14 cellular contexts compared by ENCODE assay signal in the genomic region with DNA sequence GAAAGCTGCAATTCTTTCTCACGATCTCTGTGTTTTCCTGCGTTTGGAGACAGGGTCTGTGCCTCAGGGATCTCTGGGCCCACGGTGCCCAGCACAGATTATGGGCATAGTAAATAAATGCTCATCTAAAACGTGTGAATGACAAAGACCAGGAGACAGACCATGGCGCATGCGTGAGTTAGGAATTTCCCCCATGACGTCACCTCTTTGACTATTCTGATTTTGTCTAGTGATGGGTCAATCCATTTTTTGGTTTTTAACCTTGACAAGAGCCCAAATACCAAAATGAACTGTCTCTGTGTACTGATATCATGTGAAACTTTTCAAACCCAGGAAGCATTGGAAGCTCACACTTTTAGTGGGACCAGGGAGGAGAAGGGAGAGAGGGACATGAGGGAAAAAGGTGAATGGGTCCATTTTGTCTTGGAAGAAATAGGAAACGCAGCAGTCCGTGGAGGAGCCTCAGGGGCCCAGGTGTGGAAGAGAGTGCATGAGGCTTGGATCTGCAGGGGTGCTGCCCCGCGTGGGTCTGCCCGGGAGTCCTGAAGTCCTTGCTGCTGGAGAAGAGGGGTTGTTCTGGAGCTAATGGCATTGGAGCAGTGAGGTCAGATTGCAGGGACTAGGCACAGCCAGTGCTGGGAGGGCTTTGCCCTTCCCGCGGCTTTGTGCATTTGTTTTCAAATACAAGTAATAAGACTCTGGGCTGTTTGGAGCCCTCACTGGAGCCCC.
"Had no signal": no experiment of that assay in that cellular context is flagged by ENCODE, and none has a peak within 500 bp of the region (broad histone marks: within the 10 kb centered on the region; RNA-seq: fewer than 3 reads in every experiment).

No MANE protein-coding gene starts in this region.

- DNase-seq: activated CD4-positive, alpha-beta T cell treated with anti-CD3 and anti-CD28 coated beads for 4 hours; activated CD8-positive, alpha-beta T cell treated with anti-CD3 and anti-CD28 coated beads for 36 hours; activated naive CD8-positive, alpha-beta T cell treated with anti-CD3 and anti-CD28 coated beads for 36 hours; activated T-cell treated with anti-CD3 and anti-CD28 coated beads, Interleukin-2, amount 50 U/mL, for 72 hours; dermis blood vessel endothelial cell; effector memory CD8-positive, alpha-beta T cell; heart right ventricle; stimulated activated CD4-positive, alpha-beta T cell treated with anti-CD3 and anti-CD28 coated beads, Interleukin-15, amount 100 ng/mL, for 24 hours; stimulated activated CD4-positive, alpha-beta T cell treated with anti-CD3 and anti-CD28 coated beads, Interleukin-4, amount 100 ng/mL, for 1 hour; stimulated activated naive B cell treated with anti-CD40 and anti-IgM and Interleukin-4, amounts not matched to agents 10 μg/mL and 1 μg/mL and 100 μg/mL, for 72 hours; T-helper 2 cell had no signal

- H3K36me3 ChIP-seq: heart right ventricle, neutrophil had no signal

- H3K36me3 Mint-ChIP-seq: stimulated activated naive B cell treated with anti-CD40 and anti-IgM and Interleukin-4, amounts not matched to agents 10 μg/mL and 1 μg/mL and 100 μg/mL, for 72 hours; type B pancreatic cell; WTC11 had no signal

- H3K4me3 Mint-ChIP-seq: activated CD8-positive, alpha-beta T cell treated with anti-CD3 and anti-CD28 coated beads for 36 hours; activated naive CD8-positive, alpha-beta T cell treated with anti-CD3 and anti-CD28 coated beads for 36 hours; activated T-cell treated with anti-CD3 and anti-CD28 coated beads, Interleukin-2, amount 50 U/mL, for 72 hours; effector memory CD8-positive, alpha-beta T cell; stimulated activated naive B cell treated with anti-CD40 and anti-IgM and Interleukin-4, amounts not matched to agents 10 μg/mL and 1 μg/mL and 100 μg/mL, for 72 hours; WTC11 had no signal

- ATAC-seq: activated CD8-positive, alpha-beta T cell treated with anti-CD3 and anti-CD28 coated beads for 36 hours; activated T-cell treated with anti-CD3 and anti-CD28 coated beads, Interleukin-2, amount 50 U/mL, for 72 hours; effector memory CD8-positive, alpha-beta T cell; heart right ventricle; stimulated activated naive B cell treated with anti-CD40 and anti-IgM and Interleukin-4, amounts not matched to agents 10 μg/mL and 1 μg/mL and 100 μg/mL, for 72 hours; WTC11 had no signal

- H3K27me3 Mint-ChIP-seq: type B pancreatic cell had no signal

- H3K27me3 ChIP-seq: neutrophil had no signal

- H3K27ac ChIP-seq: neutrophil had no signal

- H3K9me3 ChIP-seq: neutrophil had no signal

- H3K9me3 Mint-ChIP-seq: effector memory CD8-positive, alpha-beta T cell; type B pancreatic cell had no signal

- H3K4me1 Mint-ChIP-seq: stimulated activated naive B cell treated with anti-CD40 and anti-IgM and Interleukin-4, amounts not matched to agents 10 μg/mL and 1 μg/mL and 100 μg/mL, for 72 hours; WTC11 had no signal

- H3K27ac Mint-ChIP-seq: activated CD8-positive, alpha-beta T cell treated with anti-CD3 and anti-CD28 coated beads for 36 hours; activated naive CD8-positive, alpha-beta T cell treated with anti-CD3 and anti-CD28 coated beads for 36 hours; activated T-cell treated with anti-CD3 and anti-CD28 coated beads, Interleukin-2, amount 50 U/mL, for 72 hours; effector memory CD8-positive, alpha-beta T cell; stimulated activated naive B cell treated with anti-CD40 and anti-IgM and Interleukin-4, amounts not matched to agents 10 μg/mL and 1 μg/mL and 100 μg/mL, for 72 hours; type B pancreatic cell; WTC11 had no signal

- H3K4me3 ChIP-seq: heart right ventricle had no signal
